ENCODE assay signal across 15 cellular contexts in genomic region chr5:84242286-84242685, GRCh38.
DNase-seq lines count a peak whose midpoint lies in the region; ATAC-seq and TF ChIP-seq lines count a peak whose summit lies in the region.
"Had no signal": no experiment of that assay in that cellular context is flagged by ENCODE, and none has a peak within 500 bp of the region (broad histone marks: within the 10 kb centered on the region; RNA-seq: fewer than 3 reads in every experiment).

No MANE protein-coding gene starts in this region.

- no peaks in the 10 kb centered on the region for H3K27me3 ChIP-seq in thoracic aorta (replicated peaks; ENCODE audit: insufficient read depth)
- H3K27me3 ChIP-seq: neutrophil, vagina had no signal

- peak; percentile 90 for ATAC-seq in thoracic aorta (ENCODE audit: insufficient number of reproducible peaks, low FRiP score, low read depth)
- ATAC-seq in GM21381 (IDR thresholded peaks at IDR 0.05; ENCODE audit: unreplicated experiment) = no peak

- H3K4me1 ChIP-seq in thoracic aorta (ENCODE audit: control insufficient read depth in 1 of 2, low read depth in 2 of 2) = peaks cover 0 to 6% of the 10 kb centered on the region in 2 donors
- H3K4me1 ChIP-seq: vagina had no signal

- no peak for TF ChIP-seq CTCF in thoracic aorta (IDR thresholded peaks at IDR 0.05)

- no peak overlapping the region for H3K27ac ChIP-seq in thoracic aorta
- H3K27ac ChIP-seq: neutrophil, vagina had no signal

- H3K36me3 ChIP-seq in thoracic aorta = no peaks in the 10 kb centered on the region
- H3K36me3 ChIP-seq: neutrophil, vagina had no signal

- no peaks in the 10 kb centered on the region for H3K9me3 ChIP-seq in thoracic aorta
- H3K9me3 ChIP-seq: neutrophil, vagina had no signal

- H3K4me3 ChIP-seq in thoracic aorta = no peak overlapping the region
- H3K4me3 ChIP-seq: vagina had no signal

- DNase-seq in GM04504 (ENCODE audit: low read depth) = peak; percentile 5
- DNase-seq in amniotic epithelial cell (ENCODE audit: low read depth) = peak; percentile 76
- DNase-seq in fibroblast of the conjunctiva (ENCODE audit: low read depth) = peak; percentile 42
- DNase-seq in thoracic aorta (ENCODE audit: low spot score) = no peak
- no peak for DNase-seq in activated naive CD4-positive, alpha-beta T cell treated with Interleukin-2 at 50 U/mL for 16 hours
- no peak for DNase-seq in NCI-H1436 (lab: John Stamatoyannopoulos, UW)
- DNase-seq: activated CD4-positive, alpha-beta memory T cell treated with anti-CD3 and anti-CD28 coated beads, Interleukin-2, amount 10 ng/mL, durations not matched to agents 7 days and 5 days; CD4-positive, alpha-beta T cell; NCI-H2029; NCI-H69; small intestine; stimulated activated naive CD4-positive, alpha-beta T cell treated with Interleukin-2 at 50 U/mL for 16 hours had no signal

Comparison
In these comparisons a context has a peak if more than half of its experiments do, and no peak if none do; other contexts are left out.
1. DNase-seq: peak in GM04504 (single experiment), amniotic epithelial cell (single experiment) and fibroblast of the conjunctiva (single experiment); none in thoracic aorta (single experiment), activated naive CD4-positive, alpha-beta T cell treated with Interleukin-2 at 50 U/mL for 16 hours (single experiment) and NCI-H1436 (single experiment).